In the genomic region with DNA sequence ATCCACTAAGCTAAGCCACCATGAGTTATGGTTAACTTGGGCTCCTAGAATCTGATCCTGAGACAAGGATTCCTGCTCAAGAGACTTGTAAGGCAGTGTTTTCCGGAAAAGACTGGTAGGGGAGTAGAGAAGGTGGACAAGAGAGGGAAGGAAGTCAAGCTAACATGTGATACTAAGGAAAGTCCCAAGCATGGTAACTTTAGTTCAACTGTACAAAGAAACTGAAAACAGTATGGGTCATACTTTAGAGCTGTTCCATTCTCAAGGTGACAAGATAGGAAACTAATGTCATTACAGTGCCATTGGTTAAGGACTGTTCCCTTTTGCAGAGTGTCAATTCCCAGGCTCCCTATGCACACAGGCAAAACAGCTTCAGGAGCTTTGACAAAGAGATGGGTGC, we compare ENCODE assay signal across 22 cellular contexts. TPM values are rescaled to one million over a fixed set of nuclear protein-coding genes. Genes with fewer than 3 reads are reported as not detected.
DNase-seq lines count a peak whose midpoint lies in the region; ATAC-seq and TF ChIP-seq lines count a peak whose summit lies in the region.
"Had no signal": no experiment of that assay in that cellular context is flagged by ENCODE, and none has a peak within 500 bp of the region (broad histone marks: within the 10 kb centered on the region; RNA-seq: fewer than 3 reads in every experiment).

No MANE protein-coding gene starts in this region.

- H3K79me2 ChIP-seq in MM.1S (ENCODE audit: low read length): peaks cover 92% of the 10 kb centered on the region

- H3K9me3 Mint-ChIP-seq in stimulated activated naive CD8-positive, alpha-beta T cell treated with anti-CD3 and anti-CD28 coated beads, Interleukin-15, amount 100 ng/mL, for 72 hours: no peaks in the 10 kb centered on the region
- H3K9me3 Mint-ChIP-seq in type B pancreatic cell: no peaks in the 10 kb centered on the region
- no peaks in the 10 kb centered on the region for H3K9me3 Mint-ChIP-seq in activated CD4-positive, alpha-beta memory T cell treated with anti-CD3 and anti-CD28 coated beads for 36 hours
- H3K9me3 Mint-ChIP-seq: H9, mesothelial cell of epicardium had no signal

- POLR2A ChIA-PET in activated CD4-positive, alpha-beta memory T cell treated with anti-CD3 and anti-CD28 coated beads for 36 hours (lab: Charles Lee): no interaction called here

- peaks cover 24% of the 10 kb centered on the region for H3K4me1 Mint-ChIP-seq in stimulated activated naive CD8-positive, alpha-beta T cell treated with anti-CD3 and anti-CD28 coated beads, Interleukin-15, amount 100 ng/mL, for 72 hours
- peaks cover 5% of the 10 kb centered on the region for H3K4me1 Mint-ChIP-seq in type B pancreatic cell (ENCODE audit: unreplicated experiment)
- peaks cover 10% of the 10 kb centered on the region for H3K4me1 Mint-ChIP-seq in activated CD4-positive, alpha-beta memory T cell treated with anti-CD3 and anti-CD28 coated beads for 36 hours (ENCODE audit: low read depth)

- TF ChIP-seq CTCF in MM.1S (IDR thresholded peaks at IDR 0.05; ENCODE audit: low read length) (no peak), type B pancreatic cell (conservative IDR thresholded peaks at IDR 0.05) (no peak), GM13977 (IDR thresholded peaks at IDR 0.05; ENCODE audit: extremely low read depth, insufficient read depth, missing control alignments) (no peak)

- H3K27me3 ChIP-seq in MM.1S (replicated peaks; ENCODE audit: insufficient read depth, low read length): no peaks in the 10 kb centered on the region
- H3K27me3 ChIP-seq: vagina had no signal

- no peaks in the 10 kb centered on the region for H3K36me3 ChIP-seq in MM.1S (replicated peaks; ENCODE audit: insufficient read depth, low read length)
- H3K36me3 ChIP-seq: BLaER1, vagina, WERI-Rb-1 had no signal

- H3K27ac Mint-ChIP-seq in stimulated activated naive CD8-positive, alpha-beta T cell treated with anti-CD3 and anti-CD28 coated beads, Interleukin-15, amount 100 ng/mL, for 72 hours: peak overlapping the region in 1 of 2 donors; percentile 67
- peak overlapping the region; percentile 10 for H3K27ac Mint-ChIP-seq in type B pancreatic cell
- no peak overlapping the region for H3K27ac Mint-ChIP-seq in activated CD4-positive, alpha-beta memory T cell treated with anti-CD3 and anti-CD28 coated beads for 36 hours
- H3K27ac Mint-ChIP-seq: H9, mesothelial cell of epicardium, progenitor cell of endocrine pancreas had no signal

- peak overlapping the region; percentile 66 for H3K4me2 ChIP-seq in MM.1S (ENCODE audit: low read depth, low read length)
- H3K4me2 ChIP-seq: BLaER1 had no signal

- peak overlapping the region; percentile 9; the same call in 1 of the 2 replicates for H3K4me3 ChIP-seq in MM.1S (ENCODE audit: low read length)
- H3K4me3 ChIP-seq: BLaER1, vagina had no signal

- intact Hi-C loops in activated CD4-positive, alpha-beta memory T cell treated with anti-CD3 and anti-CD28 coated beads for 36 hours (cut with micrococcal nuclease): no loop called here

- no peak overlapping the region for H3K4me3 Mint-ChIP-seq in stimulated activated naive CD8-positive, alpha-beta T cell treated with anti-CD3 and anti-CD28 coated beads, Interleukin-15, amount 100 ng/mL, for 72 hours
- peak overlapping the region; percentile 2 for H3K4me3 Mint-ChIP-seq in type B pancreatic cell
- H3K4me3 Mint-ChIP-seq in activated CD4-positive, alpha-beta memory T cell treated with anti-CD3 and anti-CD28 coated beads for 36 hours: no peak overlapping the region
- H3K4me3 Mint-ChIP-seq: H9, mesothelial cell of epicardium had no signal

- no peaks in the 10 kb centered on the region for H3K36me3 Mint-ChIP-seq in type B pancreatic cell
- H3K36me3 Mint-ChIP-seq in activated CD4-positive, alpha-beta memory T cell treated with anti-CD3 and anti-CD28 coated beads for 36 hours: no peaks in the 10 kb centered on the region
- H3K36me3 Mint-ChIP-seq: mesothelial cell of epicardium had no signal

- H2AFZ ChIP-seq in MM.1S (ENCODE audit: low read length): no peak overlapping the region

- CTCF ChIA-PET in activated CD4-positive, alpha-beta memory T cell treated with anti-CD3 and anti-CD28 coated beads for 36 hours (lab: Charles Lee): no interaction called here

- H3K27ac ChIP-seq in MM.1S (ENCODE audit: low read length): peak overlapping the region; percentile 86
- H3K27ac ChIP-seq: BLaER1, vagina, WERI-Rb-1 had no signal

- no peaks in the 10 kb centered on the region for H4K20me1 ChIP-seq in MM.1S (ENCODE audit: insufficient read depth, low read length)

- peak overlapping the region; percentile 28; the same call in 1 of the 2 replicates for H3K9ac ChIP-seq in MM.1S (ENCODE audit: low read length)
- H3K9ac ChIP-seq: BLaER1 had no signal

- DNase-seq in stimulated activated naive CD8-positive, alpha-beta T cell treated with anti-CD3 and anti-CD28 coated beads, Interleukin-15, amount 100 ng/mL, for 72 hours: no peak
- no peak for DNase-seq in stimulated activated naive CD8-positive, alpha-beta T cell treated with anti-CD3 and anti-CD28 coated beads, Interleukin-15, Interleukin-2, amounts not matched to agents 100 U/mL and 50 U/mL, for 24 hours
- DNase-seq in MM.1S (peak; percentile 73), type B pancreatic cell (ENCODE audit: extremely low spot score, unreplicated experiment) (no peak), GM13977 (ENCODE audit: low spot score) (no peak), NCI-H1092 treated with DMSO at 0.1 percent for 48 hours (lab: John Stamatoyannopoulos, UW) (no peak)
- DNase-seq in activated CD4-positive, alpha-beta memory T cell treated with anti-CD3 and anti-CD28 coated beads for 36 hours: no peak
- DNase-seq: activated CD4-positive, alpha-beta T cell treated with anti-CD3 and anti-CD28 coated beads, Interleukin-2, amount 50 U/mL, for 48 hours; activated naive CD4-positive, alpha-beta T cell treated with anti-CD3 and anti-CD28 coated beads, Interleukin-2, amount 50 U/mL, for 16 hours; Calu3; effector memory CD4-positive, alpha-beta T cell; H9; NCI-H1105 treated with DMSO at 0.1 percent for 48 hours; NCI-H524 treated with DMSO at 0.1 percent for 48 hours; SHP77; stimulated activated CD4-positive, alpha-beta T cell treated with anti-CD3 and anti-CD28 coated beads, Interleukin-2, amount 100 ng/mL, for 48 hours; WERI-Rb-1 had no signal

- in situ Hi-C loops in GM13977 (cut with MboI; ENCODE audit: low pct_unique_long_range_greater_than_20kb, low sequenced_read_pairs, unreplicated experiment): no loop called here

- no peaks in the 10 kb centered on the region for H3K9me2 ChIP-seq in MM.1S (replicated peaks; ENCODE audit: insufficient read depth, low read length)

- H3K27me3 Mint-ChIP-seq in stimulated activated naive CD8-positive, alpha-beta T cell treated with anti-CD3 and anti-CD28 coated beads, Interleukin-15, amount 100 ng/mL, for 72 hours: peaks cover 50% of the 10 kb centered on the region
- peaks cover 53% of the 10 kb centered on the region for H3K27me3 Mint-ChIP-seq in type B pancreatic cell
- H3K27me3 Mint-ChIP-seq in activated CD4-positive, alpha-beta memory T cell treated with anti-CD3 and anti-CD28 coated beads for 36 hours: peaks cover 40% of the 10 kb centered on the region

- peaks cover 23% of the 10 kb centered on the region for H3F3A ChIP-seq in MM.1S (ENCODE audit: insufficient read depth, low read length)

- peaks cover 48% of the 10 kb centered on the region for H3K4me1 ChIP-seq in MM.1S (ENCODE audit: low read length)
- H3K4me1 ChIP-seq: BLaER1 had no signal

- ATAC-seq in stimulated activated naive CD8-positive, alpha-beta T cell treated with anti-CD3 and anti-CD28 coated beads, Interleukin-15, amount 100 ng/mL, for 72 hours: peak; percentile 84
- ATAC-seq in stimulated activated naive CD8-positive, alpha-beta T cell treated with anti-CD3 and anti-CD28 coated beads, Interleukin-15, Interleukin-2, amounts not matched to agents 100 U/mL and 50 U/mL, for 24 hours: no peak
- ATAC-seq in HG02870 (IDR thresholded peaks at IDR 0.05; ENCODE audit: unreplicated experiment): peak; percentile 55

- no peaks in the 10 kb centered on the region for H3K9me3 ChIP-seq in MM.1S (replicated peaks; ENCODE audit: insufficient read depth, low read length)
- H3K9me3 ChIP-seq: vagina had no signal

RNA-seq across cellular contexts. Expression of a gene that starts 5.8 kb away (rescaled TPM):
- 51.7 and 130 TPM in 2 replicates for total RNA-seq in type B pancreatic cell (ENCODE audit: low replicate concordance)
- total RNA-seq in activated CD4-positive, alpha-beta memory T cell treated with anti-CD3 and anti-CD28 coated beads for 36 hours: under 1 TPM; 0.02 to 0.21 TPM

Comparison
In these comparisons a context has a peak if more than half of its experiments do, and no peak if none do; other contexts are left out.
1. RNA of a gene that starts 5.8 kb away (total RNA-seq): 51.7 to 130 TPM in type B pancreatic cell; 0.02 to 0.21 TPM in activated CD4-positive, alpha-beta memory T cell treated with anti-CD3 and anti-CD28 coated beads for 36 hours; every median in the first group is over 10 times any median in the second.